ENCODE assay signal across 8 cellular contexts in genomic region chr5:125199968-125200841, GRCh38.
A peak's percentile ranks its signal among the peaks of the same experiment; 100 is the strongest.
DNase-seq lines count a peak whose midpoint lies in the region; ATAC-seq and TF ChIP-seq lines count a peak whose summit lies in the region.

No MANE protein-coding gene starts in this region.

- TF ChIP-seq CTCF in dorsolateral prefrontal cortex (IDR thresholded peaks at IDR 0.05 in 54 of 56, conservative IDR thresholded peaks at IDR 0.05 in 2 of 56; ENCODE audit: low read depth in 1 of 56, partially characterized antibody in 56 of 56) = no peak
- TF ChIP-seq CTCF in natural killer cell (IDR thresholded peaks at IDR 0.05) = no peak

- DNase-seq in NCI-H1694 (lab: John Stamatoyannopoulos, UW) = peak; percentile 45
- peak; percentile 35 to 62 (median 52) for DNase-seq in dorsolateral prefrontal cortex
- DNase-seq in natural killer cell = no peak
- DNase-seq in SKM-1 treated with dmso at 0.1 percent for 144 hours (lab: John Stamatoyannopoulos, UW; ENCODE audit: unreplicated experiment) = no peak
- no peak for DNase-seq in iPS-NIHi11 (ENCODE audit: low spot score)

- H3K27ac Mint-ChIP-seq in natural killer cell = peak overlapping the region in 1 of 2 donors; percentile 70

- H3K4me3 Mint-ChIP-seq in natural killer cell = peak overlapping the region; percentile 84

- no peaks in the 10 kb centered on the region for H3K36me3 Mint-ChIP-seq in natural killer cell

- peaks cover 0 to 2% of the 10 kb centered on the region in 2 donors for H3K9me3 Mint-ChIP-seq in natural killer cell

- H3K4me3 ChIP-seq in dorsolateral prefrontal cortex = peak overlapping the region; percentile 5 to 77 (median 56)

- peaks cover 0 to 5% of the 10 kb centered on the region in 2 donors for H3K27me3 Mint-ChIP-seq in natural killer cell (ENCODE audit: low read depth in 2 of 2)

- peak overlapping the region in 55 of 59 donors; percentile 12 to 84 (median 69) for H3K27ac ChIP-seq in dorsolateral prefrontal cortex

- ATAC-seq in GM18907 (IDR thresholded peaks at IDR 0.05; ENCODE audit: unreplicated experiment) = peak; percentile 57
- peak; percentile 38 to 66 (median 45) for ATAC-seq in natural killer cell
- ATAC-seq in HG03521 (IDR thresholded peaks at IDR 0.05; ENCODE audit: unreplicated experiment) = no peak
- no peak for ATAC-seq in GM18873 (IDR thresholded peaks at IDR 0.05; ENCODE audit: low FRiP score, unreplicated experiment)

- intact Hi-C loops in dorsolateral prefrontal cortex (cut with DNase I) (no loop called here), natural killer cell (cut with micrococcal nuclease) (no loop called here)

- peaks cover 30 to 38% of the 10 kb centered on the region in 2 donors for H3K4me1 Mint-ChIP-seq in natural killer cell

- H3K27me3 ChIP-seq in dorsolateral prefrontal cortex = peaks cover 0 to 4% (median 0%) of the 10 kb centered on the region in 45 donors

Comparison
In these comparisons a context has a peak if more than half of its experiments do, and no peak if none do; other contexts are left out.
1. ATAC-seq: peak in GM18907 (single experiment) and natural killer cell (3 of 3); none in HG03521 (single experiment) and GM18873 (single experiment).
2. DNase-seq: peak in NCI-H1694 (single experiment) and dorsolateral prefrontal cortex (10 of 10); none in natural killer cell (single experiment), SKM-1 treated with dmso at 0.1 percent for 144 hours (single experiment) and iPS-NIHi11 (single experiment).